Comparison of ENCODE assay signal across 8 cellular contexts in the genomic region with DNA sequence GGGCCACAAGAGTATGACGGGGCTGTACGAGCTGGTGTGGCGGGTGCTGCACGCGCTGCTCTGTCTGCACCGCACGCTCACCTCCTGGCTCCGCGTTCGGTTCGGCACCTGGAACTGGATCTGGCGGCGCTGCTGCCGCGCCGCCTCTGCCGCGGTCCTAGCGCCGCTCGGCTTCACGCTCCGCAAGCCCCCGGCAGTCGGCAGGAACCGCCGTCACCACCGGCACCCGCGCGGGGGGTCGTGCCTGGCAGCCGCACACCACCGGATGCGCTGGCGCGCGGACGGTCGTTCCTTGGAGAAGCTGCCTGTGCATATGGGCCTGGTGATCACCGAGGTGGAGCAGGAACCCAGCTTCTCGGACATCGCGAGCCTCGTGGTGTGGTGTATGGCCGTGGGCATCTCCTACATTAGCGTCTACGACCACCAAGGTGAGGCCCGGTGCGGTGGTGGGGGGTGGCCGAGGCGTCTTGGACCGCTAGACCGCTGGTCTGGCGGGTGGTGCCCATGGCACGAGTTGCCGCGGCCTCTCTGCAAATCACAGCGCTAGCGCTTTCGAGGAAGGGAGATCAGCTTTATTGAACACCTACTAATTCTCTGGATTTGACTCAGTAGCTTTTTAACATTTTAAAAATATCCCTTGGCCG. TPM values are rescaled to one million over a fixed set of nuclear protein-coding genes. Genes with fewer than 3 reads are reported as not detected.
DNase-seq lines count a peak whose midpoint lies in the region; ATAC-seq and TF ChIP-seq lines count a peak whose summit lies in the region.
"Not testable (repeated sequence)": the region's sequence is repeated elsewhere in the genome, so short reads cannot be mapped to it uniquely, and the experiment has no call there.

No MANE protein-coding gene starts in this region.

- under 1% methylated on average over 49 of the region's 62 CpGs for WGBS in liver

- peak overlapping the region; percentile 63 to 87 (median 81); a peak in 21 of 22 replicates for H3K27ac ChIP-seq in BLaER1 treated with 17β-estradiol and CSF1 and Interleukin-3, amounts not matched to agents 10 nM and 100 nM
- H3K27ac ChIP-seq in liver (ENCODE audit: low read depth in 1 of 2, low read length in 2 of 2) (peak overlapping the region in 1 of 2 donors; percentile 40), gastrocnemius medialis (peak overlapping the region; percentile 84 to 90 (median 89))

- H3K4me1 Mint-ChIP-seq in activated T-helper 1 cell treated with anti-CD3 and anti-CD28 coated beads, Interleukin-12 subunit alpha, Interleukin-12 subunit beta, Interleukin-2, Interleukin-4 antibody, amounts not matched to agents 30 ng/mL and 10 ng/mL and 1 ng/mL, durations not matched to agents 14 hours and 24 hours and 36 hours (ENCODE audit: low read depth), result peaks cover 56% of the 10 kb centered on the region

- not testable (repeated sequence) for TF ChIP-seq RAD21 in liver (IDR thresholded peaks at IDR 0.05)

- TF ChIP-seq POLR2A in gastrocnemius medialis (IDR thresholded peaks at IDR 0.05), result not testable (repeated sequence)

- peak overlapping the region; percentile 63 to 83 (median 77) for H3K4me3 ChIP-seq in BLaER1 treated with 17β-estradiol and CSF1 and Interleukin-3, amounts not matched to agents 10 nM and 100 nM
- H3K4me3 ChIP-seq in epithelial cell of esophagus (ENCODE audit: low read length) (peak overlapping the region; percentile 81), liver (ENCODE audit: low read depth in 1 of 3, low read length in 3 of 3) (peak overlapping the region; percentile 72 to 82 (median 73)), gastrocnemius medialis (peak overlapping the region; percentile 65 to 93 (median 76))

- peak overlapping the region; percentile 77 to 87 (median 85) for H3K9ac ChIP-seq in BLaER1 treated with 17β-estradiol and CSF1 and Interleukin-3, amounts not matched to agents 10 nM and 100 nM
- peak overlapping the region in 1 of 2 donors; percentile 26 for H3K9ac ChIP-seq in liver (ENCODE audit: low read depth in 1 of 2, low read length in 2 of 2)

- peaks cover 21% of the 10 kb centered on the region for H3K36me3 Mint-ChIP-seq in activated T-helper 1 cell treated with anti-CD3 and anti-CD28 coated beads, Interleukin-12 subunit alpha, Interleukin-12 subunit beta, Interleukin-2, Interleukin-4 antibody, amounts not matched to agents 30 ng/mL and 10 ng/mL and 1 ng/mL, durations not matched to agents 14 hours and 24 hours and 36 hours (ENCODE audit: low read depth)

- H3K27ac Mint-ChIP-seq in activated T-helper 1 cell treated with anti-CD3 and anti-CD28 coated beads, Interleukin-12 subunit alpha, Interleukin-12 subunit beta, Interleukin-2, Interleukin-4 antibody, amounts not matched to agents 30 ng/mL and 10 ng/mL and 1 ng/mL, durations not matched to agents 14 hours and 24 hours and 36 hours, result peak overlapping the region; percentile 87

- not testable (repeated sequence) for H3K9me3 Mint-ChIP-seq in activated T-helper 1 cell treated with anti-CD3 and anti-CD28 coated beads, Interleukin-12 subunit alpha, Interleukin-12 subunit beta, Interleukin-2, Interleukin-4 antibody, amounts not matched to agents 30 ng/mL and 10 ng/mL and 1 ng/mL, durations not matched to agents 14 hours and 24 hours and 36 hours

- peaks cover 29 to 48% (median 33%) of the 10 kb centered on the region in 10 experiments for H3K4me1 ChIP-seq in BLaER1 treated with 17β-estradiol and CSF1 and Interleukin-3, amounts not matched to agents 10 nM and 100 nM
- H3K4me1 ChIP-seq in liver (ENCODE audit: control insufficient read depth in 4 of 4, insufficient read depth in 4 of 4, low read length in 3 of 4) (peaks cover 0 to 37% (median 18%) of the 10 kb centered on the region in 4 donors), gastrocnemius medialis (peaks cover 28 to 32% of the 10 kb centered on the region in 2 donors)

- H4K20me1 ChIP-seq in BLaER1 treated with 17β-estradiol and CSF1 and Interleukin-3, amounts not matched to agents 10 nM and 100 nM, result peaks cover 32 to 49% (median 43%) of the 10 kb centered on the region in 11 experiments; a peak in 21 of 22 replicates

- DNase-seq in NCI-H748 (lab: John Stamatoyannopoulos, UW; ENCODE audit: unreplicated experiment) (peak; percentile 12), epithelial cell of esophagus (ENCODE audit: low read depth) (peak; percentile 11)
- DNase-seq in activated T-helper 1 cell treated with anti-CD3 and anti-CD28 coated beads, Interleukin-12 subunit alpha, Interleukin-12 subunit beta, Interleukin-2, Interleukin-4 antibody, amounts not matched to agents 30 ng/mL and 10 ng/mL and 1 ng/mL, durations not matched to agents 14 hours and 24 hours and 36 hours (ENCODE audit: low spot score), result peak; percentile 8
- DNase-seq in gastrocnemius medialis, result not testable (repeated sequence)

- in situ Hi-C loops in gastrocnemius medialis (cut with MboI; ENCODE audit: low sequenced_read_pairs in 4 of 4), result loop anchor here in 1 of 4 donors (10.0 kb wide), 1 partner anchor 71 kb away; the partner anchor contains the start of gene GOPC

- not testable (repeated sequence) for TF ChIP-seq CTCF in epithelial cell of esophagus (IDR thresholded peaks at IDR 0.05; ENCODE audit: insufficient read depth, low read depth, low read length, missing control alignments); liver (IDR thresholded peaks at IDR 0.05; ENCODE audit: low read depth, low read length, missing input control); gastrocnemius medialis (IDR thresholded peaks at IDR 0.05 in 4 of 5, conservative IDR thresholded peaks at IDR 0.05 in 1 of 5)

- peaks cover 18 to 43% (median 40%) of the 10 kb centered on the region in 11 experiments for H3K36me3 ChIP-seq in BLaER1 treated with 17β-estradiol and CSF1 and Interleukin-3, amounts not matched to agents 10 nM and 100 nM
- H3K36me3 ChIP-seq in liver (ENCODE audit: control insufficient read depth in 4 of 4, insufficient read depth in 3 of 4, low read depth in 1 of 4, low read length in 3 of 4); gastrocnemius medialis: not testable (repeated sequence)

- peaks cover 13 to 28% (median 19%) of the 10 kb centered on the region in 11 experiments; a peak in 19 of 22 replicates for H3K9me3 ChIP-seq in BLaER1 treated with 17β-estradiol and CSF1 and Interleukin-3, amounts not matched to agents 10 nM and 100 nM (replicated peaks in 1 of 11)
- not testable (repeated sequence) for H3K9me3 ChIP-seq in liver (ENCODE audit: control insufficient read depth in 4 of 4, low read length in 3 of 4); gastrocnemius medialis

- peak; percentile 35 for ATAC-seq in GM19395 (IDR thresholded peaks at IDR 0.05; ENCODE audit: unreplicated experiment)
- peak; percentile 22 for ATAC-seq in HG02973 (IDR thresholded peaks at IDR 0.05; ENCODE audit: unreplicated experiment)
- ATAC-seq in gastrocnemius medialis, result peak; percentile 69 to 75

- intact Hi-C loops in activated T-helper 1 cell treated with anti-CD3 and anti-CD28 coated beads, Interleukin-12 subunit alpha, Interleukin-12 subunit beta, Interleukin-2, Interleukin-4 antibody, amounts not matched to agents 30 ng/mL and 10 ng/mL and 1 ng/mL, durations not matched to agents 14 hours and 24 hours and 36 hours (cut with micrococcal nuclease), result loop anchor here (1.0 to 10.0 kb wide), 9 partner anchors 73 to 1391 kb away; partner anchors contain the start of genes ASF1A, DCBLD1, GOPC and KPNA5
- intact Hi-C loops in gastrocnemius medialis (cut with DNase I; ENCODE audit: low total_unique reads), result loop anchor here (2.0 to 10.0 kb wide), 5 partner anchors 73 to 1219 kb away; partner anchors contain the start of genes ASF1A and GOPC

- not testable (repeated sequence) for H3K27me3 Mint-ChIP-seq in activated T-helper 1 cell treated with anti-CD3 and anti-CD28 coated beads, Interleukin-12 subunit alpha, Interleukin-12 subunit beta, Interleukin-2, Interleukin-4 antibody, amounts not matched to agents 30 ng/mL and 10 ng/mL and 1 ng/mL, durations not matched to agents 14 hours and 24 hours and 36 hours (ENCODE audit: insufficient read depth)

- H3K27me3 ChIP-seq in BLaER1 treated with 17β-estradiol and CSF1 and Interleukin-3, amounts not matched to agents 10 nM and 100 nM; liver (ENCODE audit: control insufficient read depth in 4 of 4, insufficient read depth in 4 of 4, low read length in 3 of 4); gastrocnemius medialis: not testable (repeated sequence)

- peak overlapping the region; percentile 77 to 97 (median 89) for H3K4me2 ChIP-seq in BLaER1 treated with 17β-estradiol and CSF1 and Interleukin-3, amounts not matched to agents 10 nM and 100 nM

- peak overlapping the region; percentile 96 for H3K4me3 Mint-ChIP-seq in activated T-helper 1 cell treated with anti-CD3 and anti-CD28 coated beads, Interleukin-12 subunit alpha, Interleukin-12 subunit beta, Interleukin-2, Interleukin-4 antibody, amounts not matched to agents 30 ng/mL and 10 ng/mL and 1 ng/mL, durations not matched to agents 14 hours and 24 hours and 36 hours

RNA-seq across cellular contexts. Expression of gene NUS1, which starts 0.5 kb away (rescaled TPM):
- 49.5 and 52.1 TPM in 2 replicates for total RNA-seq in activated T-helper 1 cell treated with anti-CD3 and anti-CD28 coated beads, Interleukin-12 subunit alpha, Interleukin-12 subunit beta, Interleukin-2, Interleukin-4 antibody, amounts not matched to agents 30 ng/mL and 10 ng/mL and 1 ng/mL, durations not matched to agents 14 hours and 24 hours and 36 hours
- total RNA-seq in liver, result 10 to 100 TPM; 17.4 to 26.4 TPM
- polyA plus RNA-seq in liver, result 10 to 100 TPM in 1 of 2 donors, 1 to 10 TPM in 1; 10.0 to 20.6 TPM
- total RNA-seq in gastrocnemius medialis, result 10 to 100 TPM in 1 of 4 donors, 1 to 10 TPM in 3; 7.1 to 10.5 (median 7.6) TPM

Comparison
In these comparisons a context has a peak if more than half of its experiments do, and no peak if none do; other contexts are left out.
1. ATAC-seq: peak in every context shown above with its lines; median percentile 72 in gastrocnemius medialis; 35 in GM19395; 22 in HG02973.